Comparison of ENCODE assay signal across 10 cellular contexts in genomic region chr10:86583983-86584382, GRCh38.
DNase-seq lines count a peak whose midpoint lies in the region; ATAC-seq and TF ChIP-seq lines count a peak whose summit lies in the region.
"Had no signal": no experiment of that assay in that cellular context is flagged by ENCODE, and none has a peak within 500 bp of the region (broad histone marks: within the 10 kb centered on the region; RNA-seq: fewer than 3 reads in every experiment).

No MANE protein-coding gene starts in this region.

- H3K36me3 ChIP-seq in body of pancreas (replicated peaks in 1 of 2; ENCODE audit: insufficient read depth in 1 of 2, low read depth in 2 of 2) = no peaks in the 10 kb centered on the region

- peak; percentile 85 for ATAC-seq in GM21360 (IDR thresholded peaks at IDR 0.05; ENCODE audit: unreplicated experiment)
- ATAC-seq in GM21737 (IDR thresholded peaks at IDR 0.05; ENCODE audit: unreplicated experiment) = no peak
- ATAC-seq in GM21423 (IDR thresholded peaks at IDR 0.05; ENCODE audit: unreplicated experiment) = no peak
- no peak for ATAC-seq in GM19467 (IDR thresholded peaks at IDR 0.05; ENCODE audit: unreplicated experiment)
- ATAC-seq in body of pancreas = no peak

- H3K27ac ChIP-seq in body of pancreas = no peak overlapping the region

- no peaks in the 10 kb centered on the region for H3K9me3 ChIP-seq in body of pancreas

- H3K4me1 ChIP-seq in body of pancreas = peaks cover 6% of the 10 kb centered on the region

- intact Hi-C loops in body of pancreas (cut with DNase I) = loop anchor here (5.0 to 10.0 kb wide), 2 partner anchors 59 to 192 kb away; partner anchors contain the start of gene WAPL

- peak; percentile 42 for TF ChIP-seq CTCF in GM12875 (IDR thresholded peaks at IDR 0.05; ENCODE audit: borderline replicate concordance, insufficient read depth, low read depth, low read length)
- peak; percentile 31 for TF ChIP-seq CTCF in epithelial cell of proximal tubule (conservative IDR thresholded peaks at IDR 0.05; ENCODE audit: low read depth, low read length)
- TF ChIP-seq CTCF in body of pancreas (IDR thresholded peaks at IDR 0.05) = no peak

- no peak for TF ChIP-seq POLR2A in body of pancreas (IDR thresholded peaks at IDR 0.05)

- no peaks in the 10 kb centered on the region for H3K27me3 ChIP-seq in body of pancreas

- WGBS in body of pancreas, 2 donors = 71 to 73% methylated on average over 4 of the region's 4 CpGs

- DNase-seq in HuH-7 (ENCODE audit: low spot score) = peak; percentile 21
- no peak for DNase-seq in epithelial cell of proximal tubule (ENCODE audit: low read depth)
- no peak for DNase-seq in body of pancreas
- DNase-seq: amniotic stem cell, foreskin fibroblast had no signal

- H3K4me3 ChIP-seq in GM12875 (ENCODE audit: low read depth, low read length) (no peak overlapping the region), epithelial cell of proximal tubule (ENCODE audit: low read depth, low read length) (no peak overlapping the region), body of pancreas (no peak overlapping the region)

Comparison
In these comparisons a context has a peak if more than half of its experiments do, and no peak if none do; other contexts are left out.
1. CTCF ChIP-seq: peak in GM12875 (single experiment) and epithelial cell of proximal tubule (single experiment); none in body of pancreas (0 of 7).